Comparison of ENCODE assay signal across 15 cellular contexts in the genomic region with DNA sequence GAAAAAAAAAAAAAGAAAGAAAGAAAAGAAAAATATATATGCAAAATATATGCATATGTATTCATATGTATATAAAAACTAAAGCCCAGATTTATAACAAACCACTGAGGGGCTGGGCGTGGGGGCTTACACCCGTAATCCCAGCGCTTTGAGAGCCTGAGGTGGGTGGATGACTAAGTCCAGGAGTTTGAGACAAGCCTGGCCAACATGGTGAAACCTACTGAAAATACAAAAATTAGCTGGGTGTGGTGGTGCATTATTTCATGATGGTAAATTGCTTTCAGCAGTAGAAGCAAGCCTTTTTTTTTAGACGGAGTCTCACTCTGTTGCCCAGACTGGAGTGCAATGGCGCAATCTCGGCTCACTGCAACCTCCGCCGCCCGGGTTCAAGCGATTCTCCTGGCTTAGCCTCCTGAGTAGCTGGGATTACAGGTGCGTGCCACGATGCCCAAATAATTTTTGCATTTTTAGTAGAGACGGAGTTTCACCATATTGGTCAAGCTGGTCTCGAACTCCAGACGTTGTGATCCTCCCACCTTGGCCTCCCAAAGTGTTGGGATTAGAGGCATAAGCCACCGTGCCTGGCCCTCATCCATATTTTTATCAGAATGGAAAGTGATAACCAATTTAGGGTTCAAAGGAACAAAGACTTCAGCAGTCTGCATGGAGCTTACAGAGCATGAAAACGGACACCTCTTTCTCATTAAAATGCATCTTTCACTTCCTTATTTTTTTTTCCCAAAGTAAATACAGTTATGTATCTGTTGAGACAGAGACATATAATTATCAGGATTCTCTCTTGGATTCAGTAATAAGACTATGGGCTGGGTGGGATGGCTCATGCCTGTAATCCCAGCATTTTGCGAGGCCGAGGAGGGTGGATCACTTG. TPM values are rescaled to one million over a fixed set of nuclear protein-coding genes. Genes with fewer than 3 reads are reported as not detected.
DNase-seq lines count a peak whose midpoint lies in the region; ATAC-seq and TF ChIP-seq lines count a peak whose summit lies in the region.
"Had no signal": no experiment of that assay in that cellular context is flagged by ENCODE, and none has a peak within 500 bp of the region (broad histone marks: within the 10 kb centered on the region; RNA-seq: fewer than 3 reads in every experiment).

No MANE protein-coding gene starts in this region.

- H3K4me3 ChIP-seq in SK-N-SH (ENCODE audit: low read depth in 2 of 2, low read length in 1 of 2), result no peak overlapping the region

- no peak overlapping the region for H3K4me3 Mint-ChIP-seq in stimulated activated naive CD8-positive, alpha-beta T cell treated with anti-CD3 and anti-CD28 coated beads, Interleukin-15, amount 100 ng/mL, for 72 hours
- H3K4me3 Mint-ChIP-seq: CD8-positive, alpha-beta T cell; nephron progenitor cell had no signal

- H3K27ac ChIP-seq in SK-N-SH (ENCODE audit: low read depth in 2 of 2, low read length in 1 of 2), result no peak overlapping the region
- H3K27ac ChIP-seq: RWPE1 had no signal

- no peaks in the 10 kb centered on the region; a peak in 1 of 4 replicates for H3K4me1 ChIP-seq in SK-N-SH (ENCODE audit: control insufficient read depth in 1 of 2, insufficient read depth in 2 of 2, low read depth in 1 of 2, low read length in 1 of 2)

- H3K4me1 Mint-ChIP-seq in stimulated activated naive CD8-positive, alpha-beta T cell treated with anti-CD3 and anti-CD28 coated beads, Interleukin-15, amount 100 ng/mL, for 72 hours, result no peaks in the 10 kb centered on the region
- H3K4me1 Mint-ChIP-seq: nephron progenitor cell had no signal

- H4K20me1 ChIP-seq in SK-N-SH (ENCODE audit: insufficient read depth), result no peaks in the 10 kb centered on the region

- no peaks in the 10 kb centered on the region for H3K27me3 Mint-ChIP-seq in stimulated activated naive CD8-positive, alpha-beta T cell treated with anti-CD3 and anti-CD28 coated beads, Interleukin-15, amount 100 ng/mL, for 72 hours

- no peak for TF ChIP-seq CTCF in SK-N-SH (IDR thresholded peaks at IDR 0.05)

- peak; percentile 42 for DNase-seq in RPMI8226
- no peak for DNase-seq in stimulated activated CD4-positive, alpha-beta T cell treated with anti-CD3 and anti-CD28 coated beads, Interleukin-1b, Interleukin-23, amount 100 ng/mL, for 48 hours
- no peak for DNase-seq in SK-N-SH
- no peak for DNase-seq in NCI-H2029 (lab: John Stamatoyannopoulos, UW)
- DNase-seq in stimulated activated naive CD8-positive, alpha-beta T cell treated with anti-CD3 and anti-CD28 coated beads, Interleukin-15, amount 100 ng/mL, for 72 hours, result no peak
- DNase-seq: activated gamma-delta T cell treated with Interleukin-2 at 50 U/mL for 16 hours; CD8-positive, alpha-beta T cell; kidney; NCI-H2081; nephron progenitor cell; stimulated activated CD4-positive, alpha-beta T cell treated with anti-CD3 and anti-CD28 coated beads, Interleukin-12 subunit alpha, Interleukin-12 subunit beta, amount 100 ng/mL, for 4 hours had no signal

- H3K9me2 ChIP-seq in SK-N-SH, result no peaks in the 10 kb centered on the region

- H3K9ac ChIP-seq in SK-N-SH, result no peak overlapping the region

- ATAC-seq in GM18519 (IDR thresholded peaks at IDR 0.05; ENCODE audit: low FRiP score, unreplicated experiment) (peak; percentile 60), GM21576 (IDR thresholded peaks at IDR 0.05; ENCODE audit: unreplicated experiment) (peak; percentile 77), HG03135 (IDR thresholded peaks at IDR 0.05; ENCODE audit: unreplicated experiment) (peak; percentile 80)
- ATAC-seq in stimulated activated naive CD8-positive, alpha-beta T cell treated with anti-CD3 and anti-CD28 coated beads, Interleukin-15, amount 100 ng/mL, for 72 hours, result no peak
- ATAC-seq: CD8-positive, alpha-beta T cell had no signal

- H2AFZ ChIP-seq in SK-N-SH (ENCODE audit: low read depth), result no peak overlapping the region

- POLR2A ChIA-PET in SK-N-SH (lab: Yijun Ruan, JAX), result no interaction called here

- CTCF ChIA-PET in SK-N-SH (lab: Yijun Ruan, JAX), result interaction anchor here (0.6 kb wide), 1 partner anchor 10 kb away, joined by 3 read pairs; no protein-coding TSS in a partner anchor

- no peak overlapping the region for H3K4me2 ChIP-seq in SK-N-SH

- no peak for TF ChIP-seq EP300 in SK-N-SH (IDR thresholded peaks at IDR 0.05; ENCODE audit: borderline replicate concordance in 1 of 2, low read depth in 1 of 2, low read length in 1 of 2)

- H3K9me3 ChIP-seq in SK-N-SH, result no peaks in the 10 kb centered on the region

- H3K36me3 ChIP-seq in SK-N-SH (replicated peaks in 1 of 2; ENCODE audit: control insufficient read depth in 1 of 2, insufficient read depth in 2 of 2, low read length in 1 of 2), result no peaks in the 10 kb centered on the region

- peaks cover 3% of the 10 kb centered on the region for H3F3A ChIP-seq in SK-N-SH (replicated peaks; ENCODE audit: insufficient read depth)

- 85% methylated on average over 19 of the region's 19 CpGs for WGBS in SK-N-SH (ENCODE audit: low lambda C conversion rate)

- no peaks in the 10 kb centered on the region for H3K27me3 ChIP-seq in SK-N-SH (ENCODE audit: insufficient read depth)

- H3K9me3 Mint-ChIP-seq in stimulated activated naive CD8-positive, alpha-beta T cell treated with anti-CD3 and anti-CD28 coated beads, Interleukin-15, amount 100 ng/mL, for 72 hours, result no peaks in the 10 kb centered on the region
- H3K9me3 Mint-ChIP-seq: CD8-positive, alpha-beta T cell; nephron progenitor cell had no signal

- no peak for TF ChIP-seq RAD21 in SK-N-SH (IDR thresholded peaks at IDR 0.05; ENCODE audit: low read length)

- H3K79me2 ChIP-seq in SK-N-SH (ENCODE audit: insufficient read depth), result no peaks in the 10 kb centered on the region

- no peak overlapping the region for H3K27ac Mint-ChIP-seq in stimulated activated naive CD8-positive, alpha-beta T cell treated with anti-CD3 and anti-CD28 coated beads, Interleukin-15, amount 100 ng/mL, for 72 hours
- H3K27ac Mint-ChIP-seq: CD8-positive, alpha-beta T cell; nephron progenitor cell had no signal

TF ChIP-seq in SK-N-SH, 30 proteins besides CTCF, POLR2A, EP300 and RAD21 (continues in another document):
- TF ChIP-seq TAF1 (IDR thresholded peaks at IDR 0.05; ENCODE audit: borderline replicate concordance, low read depth, low read length) (no peak), ELF1 (IDR thresholded peaks at IDR 0.05) (no peak), RCOR1 (IDR thresholded peaks at IDR 0.05; ENCODE audit: low read length) (no peak), IRF3 (IDR thresholded peaks at IDR 0.05; ENCODE audit: low read depth, low read length) (no peak), RXRA (IDR thresholded peaks at IDR 0.05; ENCODE audit: borderline replicate concordance, low read depth) (no peak), MEF2A (IDR thresholded peaks at IDR 0.05; ENCODE audit: borderline replicate concordance, low read depth) (no peak), USF1 (IDR thresholded peaks at IDR 0.05; ENCODE audit: borderline replicate concordance, low read depth) (no peak), POLR2AphosphoS5 (IDR thresholded peaks at IDR 0.05; ENCODE audit: low read depth, low read length) (no peak), NRF1 (IDR thresholded peaks at IDR 0.05; ENCODE audit: low read depth, low read length) (no peak), MAX (IDR thresholded peaks at IDR 0.05; ENCODE audit: low read depth) (no peak), EZH2phosphoT487 (IDR thresholded peaks at IDR 0.05; ENCODE audit: borderline replicate concordance, low read depth) (no peak), TCF12 (IDR thresholded peaks at IDR 0.05) (no peak)
- TF ChIP-seq, protein P1, sequence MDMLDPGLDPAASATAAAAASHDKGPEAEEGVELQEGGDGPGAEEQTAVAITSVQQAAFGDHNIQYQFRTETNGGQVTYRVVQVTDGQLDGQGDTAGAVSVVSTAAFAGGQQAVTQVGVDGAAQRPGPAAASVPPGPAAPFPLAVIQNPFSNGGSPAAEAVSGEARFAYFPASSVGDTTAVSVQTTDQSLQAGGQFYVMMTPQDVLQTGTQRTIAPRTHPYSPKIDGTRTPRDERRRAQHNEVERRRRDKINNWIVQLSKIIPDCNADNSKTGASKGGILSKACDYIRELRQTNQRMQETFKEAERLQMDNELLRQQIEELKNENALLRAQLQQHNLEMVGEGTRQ (IDR thresholded peaks at IDR 0.05; ENCODE audit: borderline replicate concordance, low read depth, low read length), result no peak

RNA-seq across cellular contexts. Expression of gene MOB1B, which starts 27.7 kb away (rescaled TPM):
- 2.9 and 4.6 TPM in 2 replicates for polyA plus RNA-seq in SK-N-SH (2012; rRNA removed)
- polyA plus RNA-seq in SK-N-SH (2012; cell fraction: cytosol; rRNA removed), result 5.3 and 6.4 TPM in 2 replicates
- polyA plus RNA-seq in SK-N-SH (2012; cell fraction: nucleus; rRNA removed), result 2.3 and 5.5 TPM in 2 replicates

RNA-seq across cellular contexts. Expression of gene GRSF1, which starts 34.8 kb away (rescaled TPM):
- polyA plus RNA-seq in SK-N-SH (2012; rRNA removed), result 44.2 and 63.7 TPM in 2 replicates
- polyA plus RNA-seq in SK-N-SH (2012; cell fraction: cytosol; rRNA removed), result 62.9 and 76.6 TPM in 2 replicates
- 35.1 and 51.6 TPM in 2 replicates for polyA plus RNA-seq in SK-N-SH (2012; cell fraction: nucleus; rRNA removed)
